Comparison of ENCODE assay signal across 1 cellular context in genomic region chr11:61793829-61794204, GRCh38.
TF ChIP-seq lines count a peak whose summit lies in the region.

No MANE protein-coding gene starts in this region.

TF ChIP-seq in HCT116, 20 proteins besides CTCF, POLR2A, EP300 and RAD21 (continued from another document):
- TF ChIP-seq JUND (IDR thresholded peaks at IDR 0.05): no peak
- no peak for TF ChIP-seq REST (IDR thresholded peaks at IDR 0.05; ENCODE audit: low read depth)
- TF ChIP-seq MAX (IDR thresholded peaks at IDR 0.05): no peak
- no peak for TF ChIP-seq SRF (IDR thresholded peaks at IDR 0.05; ENCODE audit: low read depth)
- TF ChIP-seq ZBTB33 (IDR thresholded peaks at IDR 0.05; ENCODE audit: extremely low read depth, insufficient replicate concordance, low read length): no peak
- no peak for TF ChIP-seq ZNF274 (IDR thresholded peaks at IDR 0.05; ENCODE audit: low read depth, low read length)
- TF ChIP-seq SP1 (IDR thresholded peaks at IDR 0.05; ENCODE audit: low read depth): no peak
